In the genomic region with DNA sequence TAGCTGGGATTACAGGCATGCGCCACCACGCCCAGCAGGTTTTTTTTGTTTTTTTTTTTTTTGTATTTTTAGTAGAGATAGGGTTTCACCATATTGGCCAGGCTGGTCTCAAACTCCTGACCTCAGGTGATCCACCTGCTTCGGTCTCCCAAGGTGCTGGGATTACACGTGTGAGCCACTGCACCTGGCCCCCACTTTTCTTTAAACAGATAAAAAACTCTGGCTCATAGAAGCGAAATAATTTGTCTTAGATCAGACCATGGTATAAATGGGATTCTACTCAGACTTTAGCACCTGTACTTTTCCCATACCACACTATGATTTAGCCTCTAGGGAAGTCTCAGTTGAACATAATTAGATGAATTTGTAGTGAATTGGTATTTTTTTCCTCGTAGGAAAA, we compare ENCODE assay signal across 16 cellular contexts.
"Had no signal": no experiment of that assay in that cellular context is flagged by ENCODE, and none has a peak within 500 bp of the region (broad histone marks: within the 10 kb centered on the region; RNA-seq: fewer than 3 reads in every experiment).

No MANE protein-coding gene starts in this region.

- H3K4me3 Mint-ChIP-seq: naive thymus-derived CD4-positive, alpha-beta T cell had no signal

- H3K9me3 Mint-ChIP-seq: activated naive CD4-positive, alpha-beta T cell treated with anti-CD3 and anti-CD28 coated beads, Interleukin-2, amount 50 U/mL, for 72 hours; naive thymus-derived CD4-positive, alpha-beta T cell had no signal

- DNase-seq: activated CD4-positive, alpha-beta T cell treated with anti-CD3 and anti-CD28 coated beads, Interleukin-2, amount 50 U/mL, for 4 hours; activated gamma-delta T cell treated with Interleukin-2 at 50 U/mL for 16 hours; amniotic stem cell; dorsolateral prefrontal cortex; glutamatergic neuron; hypothalamus; islet precursor cell; naive thymus-derived CD4-positive, alpha-beta T cell; ovary; spleen; stimulated activated CD8-positive, alpha-beta memory T cell treated with anti-CD3 and anti-CD28 coated beads, Interleukin-4, amount 100 ng/mL, for 48 hours; stimulated activated naive CD4-positive, alpha-beta T cell; T-helper 2 cell; tibial artery had no signal

- H3K9me3 ChIP-seq: ovary, spleen, tibial artery, vagina had no signal

- H3K27ac Mint-ChIP-seq: activated naive CD4-positive, alpha-beta T cell treated with anti-CD3 and anti-CD28 coated beads, Interleukin-2, amount 50 U/mL, for 72 hours; naive thymus-derived CD4-positive, alpha-beta T cell had no signal

- H3K27ac ChIP-seq: dorsolateral prefrontal cortex, ovary, vagina had no signal

- H3K36me3 ChIP-seq: ovary, tibial artery, vagina had no signal

- H3K36me3 Mint-ChIP-seq: activated naive CD4-positive, alpha-beta T cell treated with anti-CD3 and anti-CD28 coated beads, Interleukin-2, amount 50 U/mL, for 72 hours had no signal

- H3K4me3 ChIP-seq: dorsolateral prefrontal cortex, ovary, spleen, tibial artery, vagina had no signal

- H3K27me3 ChIP-seq: dorsolateral prefrontal cortex, ovary, spleen, tibial artery, vagina had no signal

- ATAC-seq: activated naive CD4-positive, alpha-beta T cell treated with anti-CD3 and anti-CD28 coated beads, Interleukin-2, amount 50 U/mL, for 72 hours; naive thymus-derived CD4-positive, alpha-beta T cell had no signal

- H3K27me3 Mint-ChIP-seq: naive thymus-derived CD4-positive, alpha-beta T cell had no signal
